Comparison of ENCODE assay signal across 9 cellular contexts in the genomic region with DNA sequence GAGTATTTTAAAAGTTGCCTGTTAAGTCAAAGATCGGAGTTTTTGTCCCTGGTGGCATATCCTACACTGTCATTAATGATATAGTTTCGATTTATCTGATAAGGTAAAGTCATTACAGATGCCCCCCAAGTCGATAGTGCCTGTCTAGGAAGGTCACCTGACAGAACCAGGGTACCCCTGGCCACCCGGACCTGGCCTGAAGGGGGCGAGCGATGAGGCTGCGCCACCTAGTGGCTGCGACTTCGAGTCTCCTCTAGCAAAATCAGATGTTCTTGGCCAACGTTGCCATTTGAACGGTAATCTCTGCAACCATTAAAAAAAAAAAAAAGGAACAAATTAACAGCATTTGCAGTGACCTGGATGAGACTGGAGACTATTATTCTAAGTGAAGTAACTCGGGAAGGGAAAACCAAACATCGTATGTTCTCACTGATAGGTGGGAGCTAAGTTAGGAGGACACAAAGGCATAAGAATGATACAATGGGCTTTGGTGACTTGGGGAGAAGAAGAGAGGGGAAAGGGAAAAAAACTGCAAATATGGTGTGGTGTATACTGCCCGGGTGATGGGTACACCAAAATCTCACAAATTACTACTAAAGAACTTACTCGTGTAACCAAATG.
DNase-seq lines count a peak whose midpoint lies in the region; ATAC-seq, FAIRE-seq and TF ChIP-seq lines count a peak whose summit lies in the region.
"Had no signal": no experiment of that assay in that cellular context is flagged by ENCODE, and none has a peak within 500 bp of the region (broad histone marks: within the 10 kb centered on the region; RNA-seq: fewer than 3 reads in every experiment).

No MANE protein-coding gene starts in this region.

- DNase-seq in Calu3: peak; percentile 42
- DNase-seq in mesothelial cell of epicardium (ENCODE audit: low spot score in 2 of 2, unreplicated experiment in 2 of 2): peak; percentile 36 to 64
- peak; percentile 21 for DNase-seq in urothelium cell line (ENCODE audit: low spot score)
- DNase-seq in 8988T: no peak

- TF ChIP-seq CTCF in Calu3 (IDR thresholded peaks at IDR 0.05; ENCODE audit: unreplicated experiment): peak; percentile 49
- TF ChIP-seq CTCF in SU-DHL-6 (IDR thresholded peaks at IDR 0.05; ENCODE audit: insufficient read depth, low read length, poor library complexity, severe bottlenecking): peak; percentile 71
- TF ChIP-seq CTCF in mesothelial cell of epicardium (IDR thresholded peaks at IDR 0.05; ENCODE audit: unreplicated experiment): peak; percentile 84

- ATAC-seq in GM19463 (IDR thresholded peaks at IDR 0.05; ENCODE audit: unreplicated experiment) (peak; percentile 96), HG03469 (IDR thresholded peaks at IDR 0.05; ENCODE audit: unreplicated experiment) (peak; percentile 86)

- no TSS peak for BruUV-seq in Calu3 (replicated peaks; lab: Mats Ljungman, UMichigan)

- no peaks in the 10 kb centered on the region for H3K27me3 ChIP-seq in SU-DHL-6 (ENCODE audit: low read length)
- H3K27me3 ChIP-seq in endocrine pancreas (ENCODE audit: control insufficient read depth, insufficient read depth, low read length): no peaks in the 10 kb centered on the region

- no peaks in the 10 kb centered on the region for H3F3A ChIP-seq in SU-DHL-6 (ENCODE audit: insufficient read depth)

- H3K4me1 ChIP-seq in endocrine pancreas (ENCODE audit: control insufficient read depth, insufficient read depth, low read length): no peaks in the 10 kb centered on the region

- H3K27ac Mint-ChIP-seq in Calu3 (ENCODE audit: unreplicated experiment) (no peak overlapping the region), mesothelial cell of epicardium (no peak overlapping the region)

- H4K20me1 ChIP-seq in SU-DHL-6 (ENCODE audit: low read depth, low read length): no peaks in the 10 kb centered on the region

- H3K4me1 Mint-ChIP-seq in Calu3 (ENCODE audit: low read depth, unreplicated experiment) (no peaks in the 10 kb centered on the region), mesothelial cell of epicardium (no peaks in the 10 kb centered on the region)

- H2AFZ ChIP-seq in SU-DHL-6 (ENCODE audit: low read depth, low read length, severe bottlenecking): no peak overlapping the region

- FAIRE-seq in urothelium cell line (lab: Jason Lieb, UNC): no peak

- intact Hi-C loops in Calu3 (cut with micrococcal nuclease; ENCODE audit: unreplicated experiment): loop anchor here (2.0 kb wide), 2 partner anchors 277 to 439 kb away; no protein-coding TSS in a partner anchor

- H3K9ac ChIP-seq in SU-DHL-6 (ENCODE audit: low read length) (no peak overlapping the region), endocrine pancreas (ENCODE audit: control insufficient read depth, insufficient read depth, low read length) (no peak overlapping the region)

- H3K4me3 ChIP-seq in SU-DHL-6 (ENCODE audit: insufficient read depth, low read length, poor library complexity, severe bottlenecking): no peak overlapping the region
- H3K4me3 ChIP-seq in endocrine pancreas (ENCODE audit: control insufficient read depth, insufficient read depth, low read length): peak overlapping the region; percentile 52
- H3K4me3 ChIP-seq: SK-N-MC had no signal

- no peaks in the 10 kb centered on the region for H3K27me3 Mint-ChIP-seq in Calu3 (ENCODE audit: unreplicated experiment)
- H3K27me3 Mint-ChIP-seq in mesothelial cell of epicardium (ENCODE audit: low read depth): peaks cover 12% of the 10 kb centered on the region

- H3K9me3 ChIP-seq in SU-DHL-6 (ENCODE audit: insufficient read depth, low read length): no peaks in the 10 kb centered on the region
- no peaks in the 10 kb centered on the region for H3K9me3 ChIP-seq in endocrine pancreas (ENCODE audit: control insufficient read depth, low read length)

- H3K9me2 ChIP-seq in SU-DHL-6 (replicated peaks; ENCODE audit: insufficient read depth, low read length): no peaks in the 10 kb centered on the region

- CTCF ChIA-PET in Calu3 (lab: Charles Lee): interaction anchor here (0.5 to 1.1 kb wide), 4 partner anchors 12 to 1422 kb away, joined by 3 to 5 read pairs (median 3); no protein-coding TSS in a partner anchor

- no peaks in the 10 kb centered on the region for H3K79me2 ChIP-seq in SU-DHL-6 (ENCODE audit: insufficient read depth, low read length)

- H3K27ac ChIP-seq in SU-DHL-6 (ENCODE audit: low read depth, low read length): no peak overlapping the region
- H3K27ac ChIP-seq: SK-N-MC had no signal

- H3K9me3 Mint-ChIP-seq in Calu3 (ENCODE audit: low read depth, unreplicated experiment): no peaks in the 10 kb centered on the region
- H3K9me3 Mint-ChIP-seq in mesothelial cell of epicardium: peaks cover 4% of the 10 kb centered on the region

- H3K4me2 ChIP-seq in SU-DHL-6 (ENCODE audit: low read depth, low read length, poor library complexity, severe bottlenecking): no peak overlapping the region

- H3K36me3 Mint-ChIP-seq in Calu3 (ENCODE audit: insufficient read depth, unreplicated experiment): no peaks in the 10 kb centered on the region
- no peaks in the 10 kb centered on the region for H3K36me3 Mint-ChIP-seq in mesothelial cell of epicardium

- no peak overlapping the region for H3K4me3 Mint-ChIP-seq in Calu3 (ENCODE audit: low read depth, unreplicated experiment)
- no peak overlapping the region for H3K4me3 Mint-ChIP-seq in mesothelial cell of epicardium

- H3K36me3 ChIP-seq in SU-DHL-6 (ENCODE audit: low read length): no peaks in the 10 kb centered on the region
- no peaks in the 10 kb centered on the region for H3K36me3 ChIP-seq in endocrine pancreas (ENCODE audit: control insufficient read depth, insufficient read depth, low read length)
